20 cellular contexts compared by ENCODE assay signal in genomic region chr13:60009300-60010248, GRCh38.
DNase-seq lines count a peak whose midpoint lies in the region; ATAC-seq and TF ChIP-seq lines count a peak whose summit lies in the region.
"Had no signal": no experiment of that assay in that cellular context is flagged by ENCODE, and none has a peak within 500 bp of the region (broad histone marks: within the 10 kb centered on the region; RNA-seq: fewer than 3 reads in every experiment).

No MANE protein-coding gene starts in this region.

- no peaks in the 10 kb centered on the region for H3K9me3 Mint-ChIP-seq in type B pancreatic cell
- H3K9me3 Mint-ChIP-seq: activated naive CD8-positive, alpha-beta T cell treated with anti-CD3 and anti-CD28 coated beads for 36 hours; IgD-negative memory B cell; naive thymus-derived CD8-positive, alpha-beta T cell had no signal

- H3K9me3 ChIP-seq in Peyer's patch = no peaks in the 10 kb centered on the region
- H3K9me3 ChIP-seq: right atrium auricular region, tibial nerve had no signal

- H3K4me1 ChIP-seq in Peyer's patch = peaks cover 0 to 12% (median 0%) of the 10 kb centered on the region in 4 donors
- H3K4me1 ChIP-seq: right atrium auricular region, tibial nerve had no signal

- no peak overlapping the region for H3K4me3 Mint-ChIP-seq in type B pancreatic cell
- H3K4me3 Mint-ChIP-seq: activated naive CD8-positive, alpha-beta T cell treated with anti-CD3 and anti-CD28 coated beads for 36 hours; IgD-negative memory B cell; naive thymus-derived CD8-positive, alpha-beta T cell had no signal

- intact Hi-C loops in left colon (cut with DNase I, micrococcal nuclease) = no loop called here

- TF ChIP-seq POLR2A in Peyer's patch (IDR thresholded peaks at IDR 0.05) = no peak

- H3K27me3 ChIP-seq in Peyer's patch = no peaks in the 10 kb centered on the region
- H3K27me3 ChIP-seq: cardiac muscle cell, right atrium auricular region, tibial nerve had no signal

- TF ChIP-seq CTCF in Peyer's patch (IDR thresholded peaks at IDR 0.05) (no peak), type B pancreatic cell (conservative IDR thresholded peaks at IDR 0.05) (no peak)

- H3K27ac ChIP-seq in Peyer's patch = peak overlapping the region in 3 of 4 donors; percentile 20 to 64 (median 60)
- H3K27ac ChIP-seq: cardiac muscle cell, right atrium auricular region, tibial nerve had no signal

- H3K4me3 ChIP-seq in Peyer's patch = no peak overlapping the region
- H3K4me3 ChIP-seq: cardiac muscle cell, right atrium auricular region, tibial nerve had no signal

- no peaks in the 10 kb centered on the region for H3K4me1 Mint-ChIP-seq in type B pancreatic cell (ENCODE audit: unreplicated experiment)
- H3K4me1 Mint-ChIP-seq: activated naive CD8-positive, alpha-beta T cell treated with anti-CD3 and anti-CD28 coated beads for 36 hours; IgD-negative memory B cell; naive thymus-derived CD8-positive, alpha-beta T cell had no signal

- H3K36me3 ChIP-seq in Peyer's patch = no peaks in the 10 kb centered on the region
- H3K36me3 ChIP-seq: cardiac muscle cell, right atrium auricular region, tibial nerve had no signal

- peak; percentile 95 for ATAC-seq in left colon
- ATAC-seq in HG02970 (IDR thresholded peaks at IDR 0.05; ENCODE audit: low FRiP score, unreplicated experiment) = no peak
- no peak for ATAC-seq in HG03159 (IDR thresholded peaks at IDR 0.05; ENCODE audit: unreplicated experiment)
- ATAC-seq: left lobe of liver; naive thymus-derived CD8-positive, alpha-beta T cell had no signal

- DNase-seq in COLO668 (lab: John Stamatoyannopoulos, UW; ENCODE audit: unreplicated experiment) = peak; percentile 98
- peak; percentile 73 for DNase-seq in HT-29 (ENCODE audit: low spot score)
- DNase-seq in Peyer's patch = peak in 2 of 3 donors; percentile 90 to 92
- DNase-seq in left colon = peak; percentile 95 to 98
- DNase-seq in type B pancreatic cell (ENCODE audit: extremely low spot score, unreplicated experiment) = no peak
- DNase-seq in AG08395 (ENCODE audit: low spot score) = no peak
- DNase-seq: activated CD4-positive, CD25-positive, alpha-beta regulatory T cell treated with anti-CD3 and anti-CD28 coated beads, Interleukin-2, amount 50 U/mL, for 72 hours; activated naive CD8-positive, alpha-beta T cell treated with anti-CD3 and anti-CD28 coated beads for 36 hours; C1 segment of cervical spinal cord; naive thymus-derived CD8-positive, alpha-beta T cell; NCI-H1694 treated with DMSO at 0.1 percent for 48 hours; stimulated activated CD4-positive, alpha-beta T cell treated with anti-CD3 and anti-CD28 coated beads, Interleukin-1b, Interleukin-23, amount 100 ng/mL, for 48 hours; SW 1271 had no signal

- H3K27ac Mint-ChIP-seq in type B pancreatic cell = no peak overlapping the region
- H3K27ac Mint-ChIP-seq: activated naive CD8-positive, alpha-beta T cell treated with anti-CD3 and anti-CD28 coated beads for 36 hours; IgD-negative memory B cell; naive thymus-derived CD8-positive, alpha-beta T cell had no signal

- peaks cover 3% of the 10 kb centered on the region for H3K36me3 Mint-ChIP-seq in type B pancreatic cell
- H3K36me3 Mint-ChIP-seq: IgD-negative memory B cell; naive thymus-derived CD8-positive, alpha-beta T cell had no signal

- H3K27me3 Mint-ChIP-seq in type B pancreatic cell = no peaks in the 10 kb centered on the region
- H3K27me3 Mint-ChIP-seq: activated naive CD8-positive, alpha-beta T cell treated with anti-CD3 and anti-CD28 coated beads for 36 hours; IgD-negative memory B cell; naive thymus-derived CD8-positive, alpha-beta T cell had no signal

Comparison
In these comparisons a context has a peak if more than half of its experiments do, and no peak if none do; other contexts are left out.
1. DNase-seq: peak in COLO668 (single experiment), HT-29 (single experiment), Peyer's patch (2 of 3) and left colon (2 of 2); none in type B pancreatic cell (single experiment) and AG08395 (single experiment).